In genomic region chr10:95242581-95243317, GRCh38 we compare ENCODE assay signal across 10 cellular contexts. TPM values are rescaled to one million over a fixed set of nuclear protein-coding genes. Genes with fewer than 3 reads are reported as not detected.
DNase-seq lines count a peak whose midpoint lies in the region; ATAC-seq, FAIRE-seq and TF ChIP-seq lines count a peak whose summit lies in the region.
"Had no signal": no experiment of that assay in that cellular context is flagged by ENCODE, and none has a peak within 500 bp of the region (broad histone marks: within the 10 kb centered on the region; RNA-seq: fewer than 3 reads in every experiment).

No MANE protein-coding gene starts in this region.

- POLR2A ChIA-PET in A549 (lab: Yijun Ruan, JAX): interaction anchor here (0.6 to 1.5 kb wide), 6 partner anchors 34 to 1872 kb away, joined by 3 to 4 read pairs (median 3); partner anchors contain the start of gene PDLIM1

- FAIRE-seq in A549 (lab: Jason Lieb, UNC): no peak

- no peak overlapping the region for H3K4me2 ChIP-seq in A549

- H3K4me3 ChIP-seq in A549: no peak overlapping the region
- H3K4me3 ChIP-seq in astrocyte of the cerebellum (ENCODE audit: low read depth, low read length): no peak overlapping the region
- no peak overlapping the region for H3K4me3 ChIP-seq in kidney epithelial cell (ENCODE audit: low read depth, low read length)
- H3K4me3 ChIP-seq in upper lobe of left lung: no peak overlapping the region

- H3K27ac ChIP-seq in A549 (peak overlapping the region; percentile 34 to 69; a peak in 5 of 6 replicates), upper lobe of left lung (peak overlapping the region in 1 of 4 donors; percentile 17)
- H3K27ac ChIP-seq: epithelial cell of prostate had no signal

- 75% methylated on average over 8 of the region's 8 CpGs for WGBS in A549 (ENCODE audit: missing lambda C conversion rate)
- WGBS in upper lobe of left lung, 2 donors: 73 to 86% methylated on average over 8 of the region's 8 CpGs

- no peaks in the 10 kb centered on the region for H3K9me3 ChIP-seq in A549
- no peaks in the 10 kb centered on the region for H3K9me3 ChIP-seq in upper lobe of left lung

- TF ChIP-seq POLR2A in A549 (IDR thresholded peaks at IDR 0.05; ENCODE audit: low read length): no peak
- TF ChIP-seq POLR2A in upper lobe of left lung (IDR thresholded peaks at IDR 0.05): no peak

- peaks cover 2% of the 10 kb centered on the region for H3K36me3 ChIP-seq in kidney epithelial cell (ENCODE audit: control insufficient read depth, insufficient read depth, low read length)
- peaks cover 0 to 97% (median 44%) of the 10 kb centered on the region in 4 donors for H3K36me3 ChIP-seq in upper lobe of left lung

- DNase-seq in A549 (ENCODE audit: low read depth in 1 of 2, low spot score in 1 of 2): peak; percentile 70 to 72
- DNase-seq in DMS53 treated with DMSO at 0.1 percent for 48 hours (lab: John Stamatoyannopoulos, UW; ENCODE audit: unreplicated experiment): peak; percentile 45
- peak; percentile 4 for DNase-seq in NCI-H2029 treated with DMSO at 0.1 percent for 48 hours (lab: John Stamatoyannopoulos, UW)
- DNase-seq in astrocyte of the cerebellum (ENCODE audit: low read depth): no peak
- DNase-seq in kidney epithelial cell (ENCODE audit: low read depth): no peak
- DNase-seq in upper lobe of left lung: peak in 1 of 2 donors; percentile 58
- no peak for DNase-seq in GDM1 (lab: John Stamatoyannopoulos, UW)
- no peak for DNase-seq in NCI-H2171 treated with DMSO at 0.1 percent for 48 hours (lab: John Stamatoyannopoulos, UW)

- CTCF ChIA-PET in A549 (lab: Yijun Ruan, JAX): interaction anchor here (0.6 to 18.4 kb wide), 63 partner anchors 8 to 623 kb away, joined by 3 to 637 read pairs (median 5); partner anchors contain the start of genes ACSM6 and PDLIM1

- TF ChIP-seq CTCF in A549 (IDR thresholded peaks at IDR 0.05) (peak; percentile 93), astrocyte of the cerebellum (IDR thresholded peaks at IDR 0.05; ENCODE audit: low read depth, low read length, missing control alignments) (peak; percentile 74), kidney epithelial cell (IDR thresholded peaks at IDR 0.05; ENCODE audit: insufficient read depth, low read length, poor library complexity, severe bottlenecking) (peak; percentile 75), upper lobe of left lung (IDR thresholded peaks at IDR 0.05) (peak in 5 of 6 experiments; percentile 29 to 56 (median 39))

- peak; percentile 98 for TF ChIP-seq RAD21 in A549 (conservative IDR thresholded peaks at IDR 0.05 in 1 of 2, IDR thresholded peaks at IDR 0.05 in 1 of 2)

- H3K27me3 ChIP-seq in kidney epithelial cell (ENCODE audit: control insufficient read depth, insufficient read depth, low read length) (no peaks in the 10 kb centered on the region), upper lobe of left lung (no peaks in the 10 kb centered on the region)

- peaks cover 25% of the 10 kb centered on the region for H3K4me1 ChIP-seq in A549
- peaks cover 9 to 22% (median 12%) of the 10 kb centered on the region in 4 donors for H3K4me1 ChIP-seq in upper lobe of left lung

- no peak for TF ChIP-seq EP300 in A549 (IDR thresholded peaks at IDR 0.05)
- TF ChIP-seq EP300 in upper lobe of left lung (IDR thresholded peaks at IDR 0.05): no peak

- in situ Hi-C loops in astrocyte of the cerebellum (cut with HindIII; ENCODE audit: low sequenced_read_pairs): no loop called here

- ATAC-seq in A549 (peak; percentile 73 to 87; a peak in 5 of 6 replicates), upper lobe of left lung (ENCODE audit: low FRiP score in 2 of 2) (peak; percentile 48 to 63)

TF ChIP-seq in A549, 52 proteins besides CTCF, POLR2A, EP300 and RAD21:
- TF ChIP-seq SMC3 (IDR thresholded peaks at IDR 0.05) (peak; percentile 99), RCOR1 (IDR thresholded peaks at IDR 0.05; ENCODE audit: low read depth, low read length) (no peak), MYC (IDR thresholded peaks at IDR 0.05; ENCODE audit: borderline replicate concordance, low read length) (0 out of 2 replicates have a peak, but pooled peaks have one; percentile 33), CEBPB (IDR thresholded peaks at IDR 0.05) (peak in 1 of 2 experiments; percentile 46; a peak in 1 of 4 replicates)
- TF ChIP-seq, protein P1, sequence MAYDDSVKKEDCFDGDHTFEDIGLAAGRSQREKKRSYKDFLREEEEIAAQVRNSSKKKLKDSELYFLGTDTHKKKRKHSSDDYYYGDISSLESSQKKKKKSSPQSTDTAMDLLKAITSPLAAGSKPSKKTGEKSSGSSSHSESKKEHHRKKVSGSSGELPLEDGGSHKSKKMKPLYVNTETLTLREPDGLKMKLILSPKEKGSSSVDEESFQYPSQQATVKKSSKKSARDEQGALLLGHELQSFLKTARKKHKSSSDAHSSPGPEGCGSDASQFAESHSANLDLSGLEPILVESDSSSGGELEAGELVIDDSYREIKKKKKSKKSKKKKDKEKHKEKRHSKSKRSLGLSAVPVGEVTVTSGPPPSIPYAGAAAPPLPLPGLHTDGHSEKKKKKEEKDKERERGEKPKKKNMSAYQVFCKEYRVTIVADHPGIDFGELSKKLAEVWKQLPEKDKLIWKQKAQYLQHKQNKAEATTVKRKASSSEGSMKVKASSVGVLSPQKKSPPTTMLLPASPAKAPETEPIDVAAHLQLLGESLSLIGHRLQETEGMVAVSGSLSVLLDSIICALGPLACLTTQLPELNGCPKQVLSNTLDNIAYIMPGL (CRISPR knock-in tag; IDR thresholded peaks at IDR 0.05; ENCODE audit: borderline replicate concordance): no peak

RNA-seq across cellular contexts. Expression of gene PDLIM1, which starts 48.1 kb away (rescaled TPM):
- polyA plus RNA-seq in A549 (2011; rRNA removed): 92.5 and 132 TPM in 2 replicates
- 101 and 102 TPM in 2 replicates for polyA plus RNA-seq in A549 (2012; cell fraction: cytosol; rRNA removed)
- polyA plus RNA-seq in A549 (2012; cell fraction: nucleus; rRNA removed): 58.7 and 96.7 TPM in 2 replicates
- polyA plus RNA-seq in A549 (2017; fragmentation: RNase III; extraction: RNeasy Plus Mini Kit Qiagen cat#74134 plus additional on column Dnase treatment): 123 to 147 TPM (median 128 TPM) in 3 replicates
- 119 and 120 TPM in 2 replicates for polyA minus RNA-seq in A549 (2011; rRNA and poly(A)+ RNA removed)
- total RNA-seq in kidney epithelial cell: 54.7 and 58.1 TPM in 2 replicates
- total RNA-seq in upper lobe of left lung: 100 to 1,000 TPM in 5 of 6 donors, 10 to 100 TPM in 1; 78.6 to 239 (median 178) TPM

RNA-seq across cellular contexts. Expression of gene ACSM6, which starts 48.7 kb away (rescaled TPM):
- not detected in 2 replicates for polyA plus RNA-seq in A549 (2011; rRNA removed)
- not detected in 2 replicates for polyA plus RNA-seq in A549 (2012; cell fraction: cytosol; rRNA removed)
- polyA plus RNA-seq in A549 (2012; cell fraction: nucleus; rRNA removed): not detected in 2 replicates
- not detected in 3 replicates for polyA plus RNA-seq in A549 (2017; fragmentation: RNase III; extraction: RNeasy Plus Mini Kit Qiagen cat#74134 plus additional on column Dnase treatment)
- polyA minus RNA-seq in A549 (2011; rRNA and poly(A)+ RNA removed): not detected in 2 replicates
- not detected in 2 replicates for total RNA-seq in kidney epithelial cell
- total RNA-seq in upper lobe of left lung: not detected
- total RNA-seq: temporal lobe had no signal

Comparison
In these comparisons a context has a peak if more than half of its experiments do, and no peak if none do; other contexts are left out.
1. DNase-seq: peak in A549 (2 of 2), DMS53 treated with DMSO at 0.1 percent for 48 hours (single experiment) and NCI-H2029 treated with DMSO at 0.1 percent for 48 hours (single experiment); none in astrocyte of the cerebellum (single experiment), kidney epithelial cell (single experiment), GDM1 (single experiment) and NCI-H2171 treated with DMSO at 0.1 percent for 48 hours (single experiment).
2. CTCF ChIP-seq: peak in every context shown above with its lines; median percentile 93 in A549; 75 in kidney epithelial cell; 74 in astrocyte of the cerebellum; 39 in upper lobe of left lung.